Comparison of ENCODE assay signal across 25 cellular contexts in genomic region chr10:8705415-8705814, GRCh38.
"Had no signal": no experiment of that assay in that cellular context is flagged by ENCODE, and none has a peak within 500 bp of the region (broad histone marks: within the 10 kb centered on the region; RNA-seq: fewer than 3 reads in every experiment).

No MANE protein-coding gene starts in this region.

- DNase-seq: dermis blood vessel endothelial cell; effector memory CD4-positive, alpha-beta T cell; foreskin fibroblast; heart left ventricle; left cardiac atrium; left lung; mesendoderm; midbrain; naive thymus-derived CD4-positive, alpha-beta T cell; right lobe of liver; stimulated activated CD4-positive, alpha-beta T cell treated with anti-CD3 and anti-CD28 coated beads, Interleukin-12 subunit alpha, Interleukin-12 subunit beta, amount 100 ng/mL, for 4 hours; stimulated activated CD4-positive, alpha-beta T cell treated with anti-CD3 and anti-CD28 coated beads, Interleukin-2, amount 100 ng/mL, for 24 hours; stimulated activated CD4-positive, alpha-beta T cell treated with anti-CD3 and anti-CD28 coated beads, Interleukin-4, amount 100 ng/mL, for 24 hours; stimulated activated naive CD4-positive, alpha-beta T cell treated with Interleukin-2 at 50 U/mL for 16 hours; stomach; testis; tibial artery had no signal

- ATAC-seq: gastroesophageal sphincter; heart left ventricle; left cardiac atrium; left lung; naive thymus-derived CD4-positive, alpha-beta T cell; right lobe of liver; stimulated activated effector memory CD8-positive, alpha-beta T cell treated with anti-CD3 and anti-CD28 coated beads, Interleukin-12 subunit alpha, Interleukin-12 subunit beta, amount 100 ng/mL, for 72 hours had no signal

- H3K79me2 ChIP-seq: hepatocyte, parathyroid adenoma had no signal

- H3K4me2 ChIP-seq: hepatocyte, neural progenitor cell, smooth muscle cell had no signal

- H3K9ac ChIP-seq: neural progenitor cell, parathyroid adenoma had no signal

- FAIRE-seq: endothelial cell of umbilical vein had no signal

- H3K27me3 ChIP-seq: heart left ventricle, hepatocyte, left lung, neural progenitor cell, right lobe of liver, stomach, testis, tibial artery had no signal

- H3K4me1 ChIP-seq: gastroesophageal sphincter, heart left ventricle, left lung, neural progenitor cell, parathyroid adenoma, right lobe of liver, stomach, testis, tibial artery had no signal

- H3K27ac ChIP-seq: coronary artery, gastroesophageal sphincter, heart left ventricle, hepatocyte, left lung, neural progenitor cell, parathyroid adenoma, right lobe of liver, stomach, testis, tibial artery had no signal

- H3K9me3 ChIP-seq: gastroesophageal sphincter, heart left ventricle, left lung, right lobe of liver, stomach, testis, tibial artery had no signal

- H3K36me3 ChIP-seq: gastroesophageal sphincter, heart left ventricle, left lung, neural progenitor cell, right lobe of liver, stomach, tibial artery had no signal

- H2AFZ ChIP-seq: hepatocyte, neural progenitor cell, parathyroid adenoma had no signal

- H3K4me3 ChIP-seq: coronary artery, gastroesophageal sphincter, heart left ventricle, hepatocyte, left lung, neural progenitor cell, right lobe of liver, smooth muscle cell, stomach, testis, tibial artery had no signal
